ENCODE assay signal across 8 cellular contexts in genomic region chr11:77127674-77127968, GRCh38. TPM values are rescaled to one million over a fixed set of nuclear protein-coding genes. Genes with fewer than 3 reads are reported as not detected.
DNase-seq lines count a peak whose midpoint lies in the region; ATAC-seq and TF ChIP-seq lines count a peak whose summit lies in the region.

No MANE protein-coding gene starts in this region.

- TF ChIP-seq POLR2A in erythroblast (IDR thresholded peaks at IDR 0.05; ENCODE audit: low read length), result no peak

- H3K4me1 ChIP-seq in subcutaneous abdominal adipose tissue (ENCODE audit: control insufficient read depth in 5 of 5, insufficient read depth in 5 of 5, low read length in 5 of 5), result peaks cover 11 to 55% (median 46%) of the 10 kb centered on the region in 5 donors

- H3K4me3 ChIP-seq in kidney epithelial cell (ENCODE audit: low read depth, low read length) (peak overlapping the region; percentile 11), subcutaneous abdominal adipose tissue (ENCODE audit: low read depth in 1 of 5, low read length in 5 of 5) (peak overlapping the region; percentile 56 to 68 (median 60))

- peaks cover 2% of the 10 kb centered on the region for H3K27me3 ChIP-seq in kidney epithelial cell (ENCODE audit: control insufficient read depth, insufficient read depth, low read length)
- peaks cover 0 to 7% (median 3%) of the 10 kb centered on the region in 5 donors for H3K27me3 ChIP-seq in subcutaneous abdominal adipose tissue (ENCODE audit: control insufficient read depth in 5 of 5, insufficient read depth in 4 of 5, low read length in 5 of 5)

- no peaks in the 10 kb centered on the region for H3K9me3 Mint-ChIP-seq in T-helper 2 cell treated with Interferon-gamma antibody and Interleukin-4, amounts not matched to agents 5 μg/mL and 100 μg/mL, for 36 hours
- no peaks in the 10 kb centered on the region for H3K9me3 Mint-ChIP-seq in activated naive CD8-positive, alpha-beta T cell treated with anti-CD3 and anti-CD28 coated beads, Interleukin-2, amount 50 U/mL, for 24 hours

- H3K27me3 Mint-ChIP-seq in T-helper 2 cell treated with Interferon-gamma antibody and Interleukin-4, amounts not matched to agents 5 μg/mL and 100 μg/mL, for 36 hours (ENCODE audit: low read depth), result peaks cover 5% of the 10 kb centered on the region
- H3K27me3 Mint-ChIP-seq in activated naive CD8-positive, alpha-beta T cell treated with anti-CD3 and anti-CD28 coated beads, Interleukin-2, amount 50 U/mL, for 24 hours, result peaks cover 8% of the 10 kb centered on the region

- no peaks in the 10 kb centered on the region for H3K9me3 ChIP-seq in subcutaneous abdominal adipose tissue (ENCODE audit: control insufficient read depth in 5 of 5, low read length in 5 of 5)

- DNase-seq in T-helper 2 cell treated with Interferon-gamma antibody and Interleukin-4, amounts not matched to agents 5 μg/mL and 100 μg/mL, for 36 hours (ENCODE audit: low spot score), result no peak
- no peak for DNase-seq in T-helper 2 cell
- no peak for DNase-seq in activated naive CD8-positive, alpha-beta T cell treated with anti-CD3 and anti-CD28 coated beads, Interleukin-2, amount 50 U/mL, for 24 hours
- DNase-seq in kidney epithelial cell (ENCODE audit: low read depth), result no peak
- no peak for DNase-seq in erythroblast (lab: John Stamatoyannopoulos, UW)

- no peak for TF ChIP-seq CTCF in kidney epithelial cell (IDR thresholded peaks at IDR 0.05; ENCODE audit: insufficient read depth, low read length, poor library complexity, severe bottlenecking)

- no peak overlapping the region for H3K27ac ChIP-seq in subcutaneous abdominal adipose tissue (ENCODE audit: low read depth, low read length)

- H3K27ac Mint-ChIP-seq in T-helper 2 cell treated with Interferon-gamma antibody and Interleukin-4, amounts not matched to agents 5 μg/mL and 100 μg/mL, for 36 hours, result no peak overlapping the region
- H3K27ac Mint-ChIP-seq in activated naive CD8-positive, alpha-beta T cell treated with anti-CD3 and anti-CD28 coated beads, Interleukin-2, amount 50 U/mL, for 24 hours, result no peak overlapping the region

- H3K9ac ChIP-seq in subcutaneous abdominal adipose tissue (ENCODE audit: low read length in 5 of 5), result peak overlapping the region in 1 of 5 donors; percentile 60

- ATAC-seq in activated naive CD8-positive, alpha-beta T cell treated with anti-CD3 and anti-CD28 coated beads, Interleukin-2, amount 50 U/mL, for 24 hours, result no peak
- no peak for ATAC-seq in HG03439 (IDR thresholded peaks at IDR 0.05; ENCODE audit: unreplicated experiment)
- ATAC-seq in HG02852 (IDR thresholded peaks at IDR 0.05; ENCODE audit: unreplicated experiment), result no peak

- H3K4me3 Mint-ChIP-seq in T-helper 2 cell treated with Interferon-gamma antibody and Interleukin-4, amounts not matched to agents 5 μg/mL and 100 μg/mL, for 36 hours, result peak overlapping the region; percentile 70
- H3K4me3 Mint-ChIP-seq in activated naive CD8-positive, alpha-beta T cell treated with anti-CD3 and anti-CD28 coated beads, Interleukin-2, amount 50 U/mL, for 24 hours, result peak overlapping the region; percentile 40

- H3K4me1 Mint-ChIP-seq in T-helper 2 cell treated with Interferon-gamma antibody and Interleukin-4, amounts not matched to agents 5 μg/mL and 100 μg/mL, for 36 hours (ENCODE audit: low read depth), result peaks cover 8% of the 10 kb centered on the region
- H3K4me1 Mint-ChIP-seq in activated naive CD8-positive, alpha-beta T cell treated with anti-CD3 and anti-CD28 coated beads, Interleukin-2, amount 50 U/mL, for 24 hours, result peaks cover 6% of the 10 kb centered on the region

- H3K36me3 Mint-ChIP-seq in T-helper 2 cell treated with Interferon-gamma antibody and Interleukin-4, amounts not matched to agents 5 μg/mL and 100 μg/mL, for 36 hours (ENCODE audit: low read depth), result no peaks in the 10 kb centered on the region
- no peaks in the 10 kb centered on the region for H3K36me3 Mint-ChIP-seq in activated naive CD8-positive, alpha-beta T cell treated with anti-CD3 and anti-CD28 coated beads, Interleukin-2, amount 50 U/mL, for 24 hours (ENCODE audit: low read depth)

- H3K36me3 ChIP-seq in kidney epithelial cell (ENCODE audit: control insufficient read depth, insufficient read depth, low read length) (no peaks in the 10 kb centered on the region), subcutaneous abdominal adipose tissue (ENCODE audit: control insufficient read depth in 5 of 5, insufficient read depth in 5 of 5, low read length in 5 of 5) (peaks cover 0 to 13% (median 3%) of the 10 kb centered on the region in 5 donors)

RNA-seq across cellular contexts. Expression of gene MYO7A, which starts 0.4 kb away (rescaled TPM):
- total RNA-seq in kidney epithelial cell, result 0.17 and 0.89 TPM in 2 replicates

RNA-seq across cellular contexts. Expression of gene OMP, which starts 25.0 kb away (rescaled TPM):
- total RNA-seq in kidney epithelial cell, result not detected in 2 replicates
